15 cellular contexts compared by ENCODE assay signal in genomic region chr9:135223831-135224230, GRCh38.
DNase-seq lines count a peak whose midpoint lies in the region; TF ChIP-seq lines count a peak whose summit lies in the region.
"Had no signal": no experiment of that assay in that cellular context is flagged by ENCODE, and none has a peak within 500 bp of the region (broad histone marks: within the 10 kb centered on the region; RNA-seq: fewer than 3 reads in every experiment).

No MANE protein-coding gene starts in this region.

- H3K36me3 Mint-ChIP-seq in endodermal cell (ENCODE audit: low read depth) (no peaks in the 10 kb centered on the region), neural progenitor cell (no peaks in the 10 kb centered on the region)

- H4K20me1 ChIP-seq in BLaER1 treated with 17β-estradiol and CSF1 and Interleukin-3, amounts not matched to agents 10 nM and 100 nM, result peaks cover 0 to 18% (median 0%) of the 10 kb centered on the region in 11 experiments; a peak in 2 of 22 replicates
- H4K20me1 ChIP-seq in Loucy (ENCODE audit: insufficient read depth, low read length, poor library complexity, severe bottlenecking), result no peaks in the 10 kb centered on the region
- H4K20me1 ChIP-seq in neural progenitor cell (ENCODE audit: low read depth), result no peaks in the 10 kb centered on the region

- no peak overlapping the region for H3K4me3 ChIP-seq in BLaER1 treated with 17β-estradiol and CSF1 and Interleukin-3, amounts not matched to agents 10 nM and 100 nM
- H3K4me3 ChIP-seq in Loucy (ENCODE audit: low read length, poor library complexity, severe bottlenecking), result no peak overlapping the region
- no peak overlapping the region for H3K4me3 ChIP-seq in endodermal cell (ENCODE audit: low read length)
- H3K4me3 ChIP-seq in neural progenitor cell, result no peak overlapping the region

- H3K27me3 ChIP-seq in BLaER1 treated with 17β-estradiol and CSF1 and Interleukin-3, amounts not matched to agents 10 nM and 100 nM, result no peaks in the 10 kb centered on the region
- no peaks in the 10 kb centered on the region for H3K27me3 ChIP-seq in Loucy (ENCODE audit: insufficient read depth, low read length, poor library complexity, severe bottlenecking)
- H3K27me3 ChIP-seq in endodermal cell (ENCODE audit: control insufficient read depth, insufficient read depth, low read length, poor library complexity, severe bottlenecking), result no peaks in the 10 kb centered on the region
- no peaks in the 10 kb centered on the region for H3K27me3 ChIP-seq in neural progenitor cell

- H3K4me1 Mint-ChIP-seq in endodermal cell, result peaks cover 16% of the 10 kb centered on the region
- peaks cover 21% of the 10 kb centered on the region for H3K4me1 Mint-ChIP-seq in neural progenitor cell

- peak overlapping the region in 9 of 11 experiments; percentile 74 to 97 (median 80); a peak in 17 of 22 replicates for H3K4me2 ChIP-seq in BLaER1 treated with 17β-estradiol and CSF1 and Interleukin-3, amounts not matched to agents 10 nM and 100 nM
- no peak overlapping the region for H3K4me2 ChIP-seq in Loucy (ENCODE audit: low read depth, low read length, poor library complexity, severe bottlenecking)
- H3K4me2 ChIP-seq in neural progenitor cell, result no peak overlapping the region

- no peaks in the 10 kb centered on the region for H3K36me3 ChIP-seq in BLaER1 treated with 17β-estradiol and CSF1 and Interleukin-3, amounts not matched to agents 10 nM and 100 nM
- H3K36me3 ChIP-seq in Loucy (ENCODE audit: insufficient read depth, low read length) (no peaks in the 10 kb centered on the region), endodermal cell (ENCODE audit: control insufficient read depth, insufficient read depth, low read length) (no peaks in the 10 kb centered on the region), neural progenitor cell (no peaks in the 10 kb centered on the region)

- no peak overlapping the region for H3K27ac ChIP-seq in BLaER1 treated with 17β-estradiol and CSF1 and Interleukin-3, amounts not matched to agents 10 nM and 100 nM
- H3K27ac ChIP-seq in endodermal cell (ENCODE audit: low read depth, low read length), result peak overlapping the region; percentile 94
- H3K27ac ChIP-seq in neural progenitor cell, result no peak overlapping the region
- H3K27ac ChIP-seq: C4-2B had no signal

- no peaks in the 10 kb centered on the region for H3K9me3 Mint-ChIP-seq in endodermal cell
- H3K9me3 Mint-ChIP-seq in neural progenitor cell, result no peaks in the 10 kb centered on the region

- DNase-seq in endodermal cell (no peak), neural progenitor cell (ENCODE audit: low spot score) (no peak), GM10266 (ENCODE audit: extremely low spot score) (no peak), occipital lobe (lab: John Stamatoyannopoulos, UW) (no peak), NCI-H1105 treated with DMSO at 0.1 percent for 48 hours (lab: John Stamatoyannopoulos, UW) (no peak)
- DNase-seq in stimulated activated CD4-positive, alpha-beta T cell treated with anti-CD3 and anti-CD28 coated beads, Interleukin-2, amount 100 ng/mL, for 48 hours, result no peak
- DNase-seq: KBM-7, NCI-H1092 treated with DMSO at 0.1 percent for 48 hours, NCI-H1694 treated with DMSO at 0.1 percent for 48 hours, NCI-H446 treated with DMSO at 0.1 percent for 48 hours, NCI-H748 treated with DMSO at 0.1 percent for 48 hours, SHP77 treated with DMSO at 0.1 percent for 48 hours had no signal

- H3K27me3 Mint-ChIP-seq in endodermal cell (ENCODE audit: insufficient read depth) (no peaks in the 10 kb centered on the region), neural progenitor cell (ENCODE audit: insufficient read depth, low read depth) (peaks cover 8% of the 10 kb centered on the region)

- 65 to 84% methylated on average over 2 to 11 of the region's 11 CpGs for WGBS in endodermal cell (ENCODE audit: insufficient coverage in 1 of 2, insufficient read length in 1 of 2), 2 experiments

- H3K79me2 ChIP-seq in Loucy (ENCODE audit: insufficient read depth, low read length), result no peaks in the 10 kb centered on the region
- no peaks in the 10 kb centered on the region for H3K79me2 ChIP-seq in neural progenitor cell (ENCODE audit: low read depth)

- no peak overlapping the region for H2AFZ ChIP-seq in Loucy (ENCODE audit: low read length)
- no peak overlapping the region for H2AFZ ChIP-seq in neural progenitor cell (replicated peaks)

- H3F3A ChIP-seq in Loucy (ENCODE audit: low read depth), result no peaks in the 10 kb centered on the region
- H3F3A ChIP-seq in neural progenitor cell (ENCODE audit: low read depth), result peaks cover 21% of the 10 kb centered on the region

- TF ChIP-seq CTCF in Loucy (conservative IDR thresholded peaks at IDR 0.05; ENCODE audit: low read length) (no peak), endodermal cell (conservative IDR thresholded peaks at IDR 0.05) (no peak), neural progenitor cell (IDR thresholded peaks at IDR 0.05) (no peak), GM10266 (IDR thresholded peaks at IDR 0.05; ENCODE audit: control insufficient read depth, insufficient read depth, low read depth, missing control alignments) (no peak)

- H3K9me3 ChIP-seq in BLaER1 treated with 17β-estradiol and CSF1 and Interleukin-3, amounts not matched to agents 10 nM and 100 nM (replicated peaks in 1 of 11), result no peaks in the 10 kb centered on the region
- no peaks in the 10 kb centered on the region; the same call in 1 of the 2 replicates for H3K9me3 ChIP-seq in Loucy (ENCODE audit: insufficient read depth, low read depth, low read length)
- no peaks in the 10 kb centered on the region for H3K9me3 ChIP-seq in endodermal cell (ENCODE audit: control insufficient read depth, low read length)
- no peaks in the 10 kb centered on the region for H3K9me3 ChIP-seq in neural progenitor cell (ENCODE audit: low read depth)

- no peaks in the 10 kb centered on the region for H3K9me2 ChIP-seq in Loucy (replicated peaks; ENCODE audit: low read depth, low read length)

- peak overlapping the region in 1 of 11 experiments; percentile 27; a peak in 3 of 22 replicates for H3K9ac ChIP-seq in BLaER1 treated with 17β-estradiol and CSF1 and Interleukin-3, amounts not matched to agents 10 nM and 100 nM
- peak overlapping the region; percentile 67 for H3K9ac ChIP-seq in Loucy (ENCODE audit: low read depth, low read length, poor library complexity, severe bottlenecking)
- H3K9ac ChIP-seq in endodermal cell (ENCODE audit: extremely low read depth, low read length, poor library complexity, severe bottlenecking), result no peak overlapping the region
- H3K9ac ChIP-seq in neural progenitor cell, result no peak overlapping the region

- H3K4me1 ChIP-seq in BLaER1 treated with 17β-estradiol and CSF1 and Interleukin-3, amounts not matched to agents 10 nM and 100 nM, result peaks cover 17 to 82% (median 61%) of the 10 kb centered on the region in 10 experiments
- H3K4me1 ChIP-seq in Loucy (ENCODE audit: insufficient read depth, low read length, poor library complexity, severe bottlenecking) (peaks cover 38% of the 10 kb centered on the region), endodermal cell (ENCODE audit: control insufficient read depth, insufficient read depth, low read length) (peaks cover 3% of the 10 kb centered on the region), neural progenitor cell (peaks cover 31% of the 10 kb centered on the region)

- no peak overlapping the region for H3K4me3 Mint-ChIP-seq in endodermal cell
- no peak overlapping the region for H3K4me3 Mint-ChIP-seq in neural progenitor cell

- no peak overlapping the region for H3K27ac Mint-ChIP-seq in endodermal cell
- peak overlapping the region; percentile 82 for H3K27ac Mint-ChIP-seq in neural progenitor cell

Comparison
In these comparisons a context has a peak if more than half of its experiments do, and no peak if none do; other contexts are left out.
1. H3K4me2 ChIP-seq: peak in BLaER1 treated with 17β-estradiol and CSF1 and Interleukin-3, amounts not matched to agents 10 nM and 100 nM (9 of 11); none in Loucy (single experiment) and neural progenitor cell (single experiment).